ENCODE assay signal across 20 cellular contexts in the genomic region with DNA sequence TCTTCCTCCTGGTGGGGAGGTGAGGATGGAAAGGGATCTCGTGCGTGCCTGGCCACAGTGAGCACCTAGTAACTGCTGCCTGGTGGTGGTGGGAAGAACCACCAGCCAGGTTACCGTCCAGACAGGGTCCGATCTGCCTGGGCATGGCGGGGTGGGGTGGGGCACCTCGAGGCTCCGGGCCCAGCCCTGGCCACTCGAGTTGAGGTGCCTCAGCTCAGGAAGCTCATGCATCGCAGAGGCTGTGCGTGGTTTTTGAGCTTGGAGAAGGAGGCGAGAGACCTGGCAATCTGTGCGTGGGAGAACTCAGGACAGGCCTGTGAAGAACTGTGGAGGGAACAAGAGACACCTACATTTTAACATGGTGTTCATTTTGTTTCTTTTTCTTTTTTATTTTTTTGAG. TPM values are rescaled to one million over a fixed set of nuclear protein-coding genes. Genes with fewer than 3 reads are reported as not detected.
A peak's percentile ranks its signal among the peaks of the same experiment; 100 is the strongest.
DNase-seq lines count a peak whose midpoint lies in the region; ATAC-seq and TF ChIP-seq lines count a peak whose summit lies in the region.
"Had no signal": no experiment of that assay in that cellular context is flagged by ENCODE, and none has a peak within 500 bp of the region (broad histone marks: within the 10 kb centered on the region; RNA-seq: fewer than 3 reads in every experiment).

No MANE protein-coding gene starts in this region.

- H3K9ac ChIP-seq in mesendoderm (ENCODE audit: low read length), result no peak overlapping the region
- H3K9ac ChIP-seq: BLaER1 treated with 17β-estradiol and CSF1 and Interleukin-3, amounts not matched to agents 10 nM and 100 nM had no signal

- 0 out of 2 replicates have a peak, but pooled peaks cover 4% of the 10 kb centered on the region for H3K4me1 Mint-ChIP-seq in WTC11
- no peaks in the 10 kb centered on the region for H3K4me1 Mint-ChIP-seq in Caco-2 (ENCODE audit: low read depth, unreplicated experiment)
- H3K4me1 Mint-ChIP-seq: CD8-positive, alpha-beta memory T cell had no signal

- no peak overlapping the region for H2BK15ac ChIP-seq in mesendoderm (replicated peaks; ENCODE audit: low read depth)

- H3K18ac ChIP-seq in mesendoderm (ENCODE audit: low read length), result no peak overlapping the region

- H2BK5ac ChIP-seq in mesendoderm (ENCODE audit: low read length), result no peak overlapping the region

- DNase-seq in H7, result peak; percentile 62
- DNase-seq in WTC11 (ENCODE audit: low spot score), result no peak
- DNase-seq in islet precursor cell, result peak; percentile 38
- peak; percentile 48 for DNase-seq in osteoblast (ENCODE audit: insufficient read length, low spot score, missing footprints)
- DNase-seq in Caco-2, result no peak
- no peak for DNase-seq in nucleus accumbens (lab: John Stamatoyannopoulos, UW)
- no peak for DNase-seq in mesendoderm
- DNase-seq: ACHN; AML-193; BE2C; Calu3; CD4-positive, alpha-beta T cell; CD8-positive, alpha-beta memory T cell; DMS53; DMS79 treated with DMSO at 0.1 percent for 48 hours; GOT3; HCEC 1CT had no signal

- H3K4me3 ChIP-seq in H7 (ENCODE audit: insufficient read depth, low read depth, low read length) (no peak overlapping the region), osteoblast (ENCODE audit: insufficient read depth, low read length) (no peak overlapping the region), Caco-2 (ENCODE audit: low read depth, low read length) (no peak overlapping the region), mesendoderm (ENCODE audit: low read length) (no peak overlapping the region)
- H3K4me3 ChIP-seq: BLaER1 treated with 17β-estradiol and CSF1 and Interleukin-3, amounts not matched to agents 10 nM and 100 nM had no signal

- no peak overlapping the region for H3K4ac ChIP-seq in mesendoderm (ENCODE audit: low read depth, low read length)

- H3K79me1 ChIP-seq in mesendoderm (ENCODE audit: low read length), result no peaks in the 10 kb centered on the region

- H3K9me3 ChIP-seq in osteoblast (ENCODE audit: low read depth, low read length), result no peaks in the 10 kb centered on the region
- no peaks in the 10 kb centered on the region for H3K9me3 ChIP-seq in Caco-2

- no peak overlapping the region for H3K56ac ChIP-seq in mesendoderm (ENCODE audit: low read length)

- no peak overlapping the region for H4K8ac ChIP-seq in mesendoderm (ENCODE audit: low read depth, low read length)

- 0 out of 2 replicates have a peak, but pooled peaks cover 2% of the 10 kb centered on the region for H3K27me3 Mint-ChIP-seq in WTC11 (ENCODE audit: low read depth)
- peaks cover 20% of the 10 kb centered on the region for H3K27me3 Mint-ChIP-seq in Caco-2 (ENCODE audit: insufficient read depth, unreplicated experiment)

- no peaks in the 10 kb centered on the region for H3K36me3 Mint-ChIP-seq in WTC11
- H3K36me3 Mint-ChIP-seq in Caco-2 (ENCODE audit: insufficient read depth, unreplicated experiment), result no peaks in the 10 kb centered on the region
- H3K36me3 Mint-ChIP-seq: CD14-positive monocyte; CD8-positive, alpha-beta memory T cell had no signal

- TF ChIP-seq CTCF in WTC11 (IDR thresholded peaks at IDR 0.05), result no peak
- TF ChIP-seq CTCF in osteoblast (IDR thresholded peaks at IDR 0.05; ENCODE audit: extremely low read depth, low read depth, low read length), result no peak
- no peak for TF ChIP-seq CTCF in Caco-2 (IDR thresholded peaks at IDR 0.05; ENCODE audit: insufficient read depth in 1 of 2, low read depth in 1 of 2, low read length in 1 of 2, severe bottlenecking in 1 of 2, unreplicated experiment in 1 of 2)

- H3K27ac Mint-ChIP-seq in WTC11 (0 out of 2 replicates have a peak overlapping the region, but pooled peaks have one; percentile 41), Caco-2 (ENCODE audit: unreplicated experiment) (no peak overlapping the region)
- H3K27ac Mint-ChIP-seq: CD14-positive monocyte; CD4-positive, alpha-beta T cell; CD8-positive, alpha-beta memory T cell had no signal

- no peak overlapping the region for H4K5ac ChIP-seq in mesendoderm (ENCODE audit: low read length)

- no peaks in the 10 kb centered on the region for H3K79me2 ChIP-seq in osteoblast (ENCODE audit: insufficient read depth, low read length)
- H3K79me2 ChIP-seq in mesendoderm (ENCODE audit: control insufficient read depth, insufficient read depth, low read length), result no peaks in the 10 kb centered on the region

- H3K23ac ChIP-seq in mesendoderm (ENCODE audit: low read length), result no peak overlapping the region

- no peaks in the 10 kb centered on the region for H3K9me3 Mint-ChIP-seq in WTC11
- no peaks in the 10 kb centered on the region for H3K9me3 Mint-ChIP-seq in Caco-2 (ENCODE audit: unreplicated experiment)
- H3K9me3 Mint-ChIP-seq: CD4-positive, alpha-beta T cell; CD8-positive, alpha-beta memory T cell had no signal

- H3K27ac ChIP-seq in osteoblast (ENCODE audit: low read depth, low read length) (no peak overlapping the region), mesendoderm (ENCODE audit: low read depth, low read length) (no peak overlapping the region)
- H3K27ac ChIP-seq: 22Rv1; BLaER1 treated with 17β-estradiol and CSF1 and Interleukin-3, amounts not matched to agents 10 nM and 100 nM had no signal

- no peak overlapping the region for H2AK5ac ChIP-seq in mesendoderm (ENCODE audit: low read length)

- H3K36me3 ChIP-seq in H7 (replicated peaks; ENCODE audit: control insufficient read depth, insufficient read depth, low read length) (no peaks in the 10 kb centered on the region), osteoblast (ENCODE audit: insufficient read depth, low read length) (no peaks in the 10 kb centered on the region), Caco-2 (ENCODE audit: control insufficient read depth, insufficient read depth, low read length) (no peaks in the 10 kb centered on the region), mesendoderm (ENCODE audit: control insufficient read depth, insufficient read depth, low read length) (no peaks in the 10 kb centered on the region)
- H3K36me3 ChIP-seq: BE2C; BLaER1 treated with 17β-estradiol and CSF1 and Interleukin-3, amounts not matched to agents 10 nM and 100 nM had no signal

- H3K4me2 ChIP-seq in osteoblast (ENCODE audit: insufficient read depth, low read length) (no peak overlapping the region), mesendoderm (ENCODE audit: low read length) (no peak overlapping the region)

- no peak overlapping the region for H3K4me3 Mint-ChIP-seq in WTC11
- no peak overlapping the region for H3K4me3 Mint-ChIP-seq in Caco-2 (ENCODE audit: unreplicated experiment)
- H3K4me3 Mint-ChIP-seq: CD14-positive monocyte; CD4-positive, alpha-beta T cell; CD8-positive, alpha-beta memory T cell had no signal

- CTCF ChIA-PET in WTC11 (lab: Charles Lee) (no interaction called here), Caco-2 (lab: Charles Lee) (no interaction called here)

- H3K27me3 ChIP-seq in H7 (ENCODE audit: control insufficient read depth, insufficient read depth, low read length), result no peaks in the 10 kb centered on the region
- peaks cover 35% of the 10 kb centered on the region for H3K27me3 ChIP-seq in osteoblast (ENCODE audit: insufficient read depth, low read length)
- peaks cover 3% of the 10 kb centered on the region for H3K27me3 ChIP-seq in Caco-2 (replicated peaks; ENCODE audit: control insufficient read depth, insufficient read depth, low read length)
- H3K27me3 ChIP-seq in mesendoderm (ENCODE audit: insufficient read depth, low read length, poor library complexity), result no peaks in the 10 kb centered on the region
- H3K27me3 ChIP-seq: BLaER1 treated with 17β-estradiol and CSF1 and Interleukin-3, amounts not matched to agents 10 nM and 100 nM had no signal

- POLR2A ChIA-PET in WTC11 (lab: Charles Lee) (no interaction called here), Caco-2 (lab: Charles Lee) (interaction anchor here (0.6 kb wide), 1 partner anchor 33 kb away, joined by 13 read pairs; no protein-coding TSS in a partner anchor)

- intact Hi-C loops in Caco-2 (cut with micrococcal nuclease; ENCODE audit: unreplicated experiment), result no loop called here

- no peak overlapping the region for H2BK120ac ChIP-seq in mesendoderm (ENCODE audit: low read depth, low read length)

- no TSS peak for BruUV-seq in Caco-2 (replicated peaks; lab: Mats Ljungman, UMichigan)

- no CpG with 5 or more reads among the region's 12 CpGs for WGBS in mesendoderm (ENCODE audit: extremely low coverage, insufficient coverage, low lambda C conversion rate)

- no peaks in the 10 kb centered on the region for H3K4me1 ChIP-seq in osteoblast (ENCODE audit: insufficient read depth, low read length)
- no peaks in the 10 kb centered on the region for H3K4me1 ChIP-seq in Caco-2
- H3K4me1 ChIP-seq in mesendoderm (ENCODE audit: control insufficient read depth, low read depth, low read length), result no peaks in the 10 kb centered on the region
- H3K4me1 ChIP-seq: BE2C had no signal

- H4K20me1 ChIP-seq in osteoblast (ENCODE audit: insufficient read depth, low read length), result no peaks in the 10 kb centered on the region
- H4K20me1 ChIP-seq: BLaER1 treated with 17β-estradiol and CSF1 and Interleukin-3, amounts not matched to agents 10 nM and 100 nM had no signal

- no peak; the same call in 1 of the 2 replicates for ATAC-seq in WTC11

- H2AFZ ChIP-seq in osteoblast (ENCODE audit: low read length), result no peak overlapping the region

RNA-seq across cellular contexts. Expression of gene FIBCD1, which starts 31.0 kb away (rescaled TPM):
- total RNA-seq in H7 (2014; rRNA removed; shearing (Covaris generic)), result 6.1 and 6.2 TPM in 2 replicates
- total RNA-seq in WTC11 (2021) (6.6 to 9.1 TPM (median 8.8 TPM) in 3 replicates), osteoblast (5.1 and 5.3 TPM in 2 replicates), Caco-2 (2022) (not detected in 2 replicates)
- 6.6 TPM for polyA plus RNA-seq in mesendoderm (2013, experiment 1 of 2)
- 6.5 TPM for polyA plus RNA-seq in mesendoderm (2013, experiment 2 of 2)
- total RNA-seq: CD4-positive, alpha-beta T cell; CD8-positive, alpha-beta memory T cell had no signal
- polyA plus RNA-seq: CD14-positive monocyte; CD8-positive, alpha-beta memory T cell had no signal

RNA-seq across cellular contexts. Expression of gene LAMC3, which starts 38.9 kb away (rescaled TPM):
- 84.9 and 91.8 TPM in 2 replicates for total RNA-seq in H7 (2014; rRNA removed; shearing (Covaris generic))
- 35.9 to 50.9 TPM (median 36.0 TPM) in 3 replicates for total RNA-seq in WTC11 (2021)
- total RNA-seq in osteoblast, result under 0.01 TPM in 1 of 2 replicates, not detected in the other
- 0.36 and 0.44 TPM in 2 replicates for total RNA-seq in Caco-2 (2022)
- 14.4 TPM for polyA plus RNA-seq in mesendoderm (2013, experiment 1 of 2)
- polyA plus RNA-seq in mesendoderm (2013, experiment 2 of 2), result 15.1 TPM
- total RNA-seq: Calu3 had no signal
- polyA plus RNA-seq: CD14-positive monocyte; CD8-positive, alpha-beta memory T cell had no signal

Comparison
In these comparisons a context has a peak if more than half of its experiments do, and no peak if none do; other contexts are left out.
1. DNase-seq: peak in H7 (single experiment), islet precursor cell (single experiment) and osteoblast (single experiment); none in WTC11 (single experiment), Caco-2 (0 of 2), nucleus accumbens (0 of 56) and mesendoderm (single experiment).
2. RNA of gene LAMC3, which starts 38.9 kb away (total RNA-seq): 84.9 to 91.8 TPM in H7 and 35.9 to 50.9 TPM in WTC11; 0.36 to 0.44 TPM in Caco-2 and under 0.01 TPM in osteoblast; every median in the first group is over 10 times any median in the second.